1 cellular context compared by ENCODE assay signal in genomic region chr16:29943846-29944669, GRCh38.
TF ChIP-seq lines count a peak whose summit lies in the region.

No MANE protein-coding gene starts in this region.

TF ChIP-seq in HCT116, 20 proteins besides CTCF, POLR2A, EP300 and RAD21 (continued from another document):
- TF ChIP-seq REST (IDR thresholded peaks at IDR 0.05; ENCODE audit: low read depth) (no peak), CBX3 (IDR thresholded peaks at IDR 0.05; ENCODE audit: low read depth) (peak; percentile 79; the same call in 1 of the 2 replicates), ATF3 (IDR thresholded peaks at IDR 0.05) (no peak), SRF (IDR thresholded peaks at IDR 0.05; ENCODE audit: low read depth) (peak; percentile 51; the same call in 1 of the 2 replicates), SIN3A (IDR thresholded peaks at IDR 0.05; ENCODE audit: low read depth) (peak; percentile 87), ZNF274 (IDR thresholded peaks at IDR 0.05; ENCODE audit: low read depth, low read length) (no peak), EZH2phosphoT487 (IDR thresholded peaks at IDR 0.05; ENCODE audit: borderline replicate concordance) (no peak), SP1 (IDR thresholded peaks at IDR 0.05; ENCODE audit: low read depth) (peak; percentile 95), EZH2 (IDR thresholded peaks at IDR 0.05) (no peak), CEBPB (IDR thresholded peaks at IDR 0.05; ENCODE audit: low read depth) (peak; percentile 38; the same call in 1 of the 2 replicates)
- TF ChIP-seq, protein P1, sequence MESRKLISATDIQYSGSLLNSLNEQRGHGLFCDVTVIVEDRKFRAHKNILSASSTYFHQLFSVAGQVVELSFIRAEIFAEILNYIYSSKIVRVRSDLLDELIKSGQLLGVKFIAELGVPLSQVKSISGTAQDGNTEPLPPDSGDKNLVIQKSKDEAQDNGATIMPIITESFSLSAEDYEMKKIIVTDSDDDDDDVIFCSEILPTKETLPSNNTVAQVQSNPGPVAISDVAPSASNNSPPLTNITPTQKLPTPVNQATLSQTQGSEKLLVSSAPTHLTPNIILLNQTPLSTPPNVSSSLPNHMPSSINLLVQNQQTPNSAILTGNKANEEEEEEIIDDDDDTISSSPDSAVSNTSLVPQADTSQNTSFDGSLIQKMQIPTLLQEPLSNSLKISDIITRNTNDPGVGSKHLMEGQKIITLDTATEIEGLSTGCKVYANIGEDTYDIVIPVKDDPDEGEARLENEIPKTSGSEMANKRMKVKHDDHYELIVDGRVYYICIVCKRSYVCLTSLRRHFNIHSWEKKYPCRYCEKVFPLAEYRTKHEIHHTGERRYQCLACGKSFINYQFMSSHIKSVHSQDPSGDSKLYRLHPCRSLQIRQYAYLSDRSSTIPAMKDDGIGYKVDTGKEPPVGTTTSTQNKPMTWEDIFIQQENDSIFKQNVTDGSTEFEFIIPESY (IDR thresholded peaks at IDR 0.05; ENCODE audit: extremely low read depth, insufficient replicate concordance, low read length) = peak; percentile 31
- TF ChIP-seq, protein P2, sequence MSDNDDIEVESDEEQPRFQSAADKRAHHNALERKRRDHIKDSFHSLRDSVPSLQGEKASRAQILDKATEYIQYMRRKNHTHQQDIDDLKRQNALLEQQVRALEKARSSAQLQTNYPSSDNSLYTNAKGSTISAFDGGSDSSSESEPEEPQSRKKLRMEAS (IDR thresholded peaks at IDR 0.05) = no peak; the same call in 1 of the 2 replicates
TF ChIP-seq in HCT116: peak in this region for 12.
